ENCODE assay signal across 13 cellular contexts in genomic region chr12:56766535-56766934, GRCh38. TPM values are rescaled to one million over a fixed set of nuclear protein-coding genes. Genes with fewer than 3 reads are reported as not detected.
DNase-seq lines count a peak whose midpoint lies in the region; ATAC-seq, FAIRE-seq and TF ChIP-seq lines count a peak whose summit lies in the region.
"Had no signal": no experiment of that assay in that cellular context is flagged by ENCODE, and none has a peak within 500 bp of the region (broad histone marks: within the 10 kb centered on the region; RNA-seq: fewer than 3 reads in every experiment).

No MANE protein-coding gene starts in this region.

- POLR2A ChIA-PET in naive thymus-derived CD8-positive, alpha-beta T cell (lab: Charles Lee): no interaction called here

- H3K9me3 ChIP-seq in endodermal cell (ENCODE audit: control insufficient read depth, low read length): no peaks in the 10 kb centered on the region

- no peaks in the 10 kb centered on the region for H3K27me3 ChIP-seq in endodermal cell (ENCODE audit: control insufficient read depth, insufficient read depth, low read length, poor library complexity, severe bottlenecking)

- FAIRE-seq in frontal cortex (lab: Jason Lieb, UNC): no peak
- FAIRE-seq: bronchial epithelial cell, small intestine, urothelium cell line had no signal

- no peak overlapping the region for H3K27ac ChIP-seq in endodermal cell (ENCODE audit: low read depth, low read length)

- no peaks in the 10 kb centered on the region for H3K36me3 ChIP-seq in endodermal cell (ENCODE audit: control insufficient read depth, insufficient read depth, low read length)

- no peak for TF ChIP-seq CTCF in GM13976 (IDR thresholded peaks at IDR 0.05; ENCODE audit: borderline replicate concordance, control extremely low read depth, extremely low read depth, insufficient read depth, missing control alignments)
- TF ChIP-seq CTCF in endodermal cell (conservative IDR thresholded peaks at IDR 0.05): no peak

- no peaks in the 10 kb centered on the region for H3K4me1 ChIP-seq in endodermal cell (ENCODE audit: control insufficient read depth, insufficient read depth, low read length)

- no peak overlapping the region for H3K4me3 Mint-ChIP-seq in endodermal cell
- H3K4me3 Mint-ChIP-seq in naive thymus-derived CD8-positive, alpha-beta T cell: peak overlapping the region in 1 of 10 donors; percentile 21
- H3K4me3 Mint-ChIP-seq: activated CD4-positive, alpha-beta T cell treated with anti-CD3 and anti-CD28 coated beads, Interleukin-2, amount 10 ng/mL, durations not matched to agents 7 days and 5 days had no signal

- ATAC-seq in GM21390 (IDR thresholded peaks at IDR 0.05; ENCODE audit: unreplicated experiment) (peak; percentile 98), HG03196 (IDR thresholded peaks at IDR 0.05; ENCODE audit: unreplicated experiment) (peak; percentile 95)
- no peak for ATAC-seq in naive thymus-derived CD8-positive, alpha-beta T cell

- no peak overlapping the region for H3K9ac ChIP-seq in endodermal cell (ENCODE audit: extremely low read depth, low read length, poor library complexity, severe bottlenecking)

- WGBS in endodermal cell (ENCODE audit: insufficient coverage in 1 of 2, insufficient read length in 1 of 2), 2 experiments: 89 to 91% methylated on average over 6 of the region's 6 CpGs

- H3K27ac Mint-ChIP-seq in endodermal cell: no peak overlapping the region
- H3K27ac Mint-ChIP-seq in naive thymus-derived CD8-positive, alpha-beta T cell: peak overlapping the region in 1 of 10 donors; percentile 16
- H3K27ac Mint-ChIP-seq: activated CD4-positive, alpha-beta T cell treated with anti-CD3 and anti-CD28 coated beads, Interleukin-2, amount 10 ng/mL, durations not matched to agents 7 days and 5 days had no signal

- no peaks in the 10 kb centered on the region for H3K4me1 Mint-ChIP-seq in endodermal cell
- peaks cover 0 to 6% (median 0%) of the 10 kb centered on the region in 4 donors for H3K4me1 Mint-ChIP-seq in naive thymus-derived CD8-positive, alpha-beta T cell
- H3K4me1 Mint-ChIP-seq: activated CD4-positive, alpha-beta T cell treated with anti-CD3 and anti-CD28 coated beads, Interleukin-2, amount 10 ng/mL, durations not matched to agents 7 days and 5 days had no signal

- no peak overlapping the region for H3K4me3 ChIP-seq in endodermal cell (ENCODE audit: low read length)

- H3K27me3 Mint-ChIP-seq in endodermal cell (ENCODE audit: insufficient read depth): no peaks in the 10 kb centered on the region
- no peaks in the 10 kb centered on the region for H3K27me3 Mint-ChIP-seq in naive thymus-derived CD8-positive, alpha-beta T cell
- H3K27me3 Mint-ChIP-seq: activated CD4-positive, alpha-beta T cell treated with anti-CD3 and anti-CD28 coated beads, Interleukin-2, amount 10 ng/mL, durations not matched to agents 7 days and 5 days had no signal

- H3K9me3 Mint-ChIP-seq in endodermal cell: no peaks in the 10 kb centered on the region
- H3K9me3 Mint-ChIP-seq in naive thymus-derived CD8-positive, alpha-beta T cell: no peaks in the 10 kb centered on the region
- H3K9me3 Mint-ChIP-seq: activated CD4-positive, alpha-beta T cell treated with anti-CD3 and anti-CD28 coated beads, Interleukin-2, amount 10 ng/mL, durations not matched to agents 7 days and 5 days had no signal

- H3K36me3 Mint-ChIP-seq in endodermal cell (ENCODE audit: low read depth): no peaks in the 10 kb centered on the region
- H3K36me3 Mint-ChIP-seq in naive thymus-derived CD8-positive, alpha-beta T cell: no peaks in the 10 kb centered on the region

- in situ Hi-C loops in GM13976 (cut with MboI; ENCODE audit: low sequenced_read_pairs, unreplicated experiment): no loop called here

- DNase-seq in GM13976 (ENCODE audit: low spot score): peak; percentile 78
- DNase-seq in endodermal cell: peak; percentile 68
- no peak for DNase-seq in HuH-7 (ENCODE audit: low spot score)
- no peak for DNase-seq in naive thymus-derived CD8-positive, alpha-beta T cell
- DNase-seq in NCI-H1092 (lab: John Stamatoyannopoulos, UW): no peak
- DNase-seq in frontal cortex (ENCODE audit: low spot score in 2 of 2): no peak
- DNase-seq: activated CD4-positive, alpha-beta T cell treated with anti-CD3 and anti-CD28 coated beads, Interleukin-2, amount 10 ng/mL, durations not matched to agents 7 days and 5 days; NCI-H1092 treated with DMSO at 0.1 percent for 48 hours; small intestine had no signal

RNA-seq across cellular contexts. Expression of gene HSD17B6, which starts 3.4 kb away (rescaled TPM):
- total RNA-seq in endodermal cell (under 1 TPM; 0.57 to 0.89 TPM), frontal cortex (2.4 TPM)
- 3.2 TPM for polyA plus RNA-seq in endodermal cell (2013, experiment 1 of 2)
- 1.4 TPM for polyA plus RNA-seq in endodermal cell (2013, experiment 2 of 2)
- total RNA-seq in naive thymus-derived CD8-positive, alpha-beta T cell: 1 to 10 TPM; 1.2 to 1.3 TPM
- polyA plus RNA-seq in naive thymus-derived CD8-positive, alpha-beta T cell: 1 to 10 TPM in 2 of 3 donors, under 1 TPM in 1; 0.71 to 1.3 (median 1.1) TPM

RNA-seq across cellular contexts. Expression of gene PRIM1, which starts 14.4 kb away (rescaled TPM):
- total RNA-seq in endodermal cell (10 to 100 TPM; 34.8 to 44.2 TPM), frontal cortex (31.0 TPM)
- polyA plus RNA-seq in endodermal cell (2013, experiment 1 of 2): 50.0 TPM
- 46.0 TPM for polyA plus RNA-seq in endodermal cell (2013, experiment 2 of 2)
- 10 to 100 TPM; 26.3 to 26.7 TPM for total RNA-seq in naive thymus-derived CD8-positive, alpha-beta T cell
- polyA plus RNA-seq in naive thymus-derived CD8-positive, alpha-beta T cell: 10 to 100 TPM; 43.8 to 49.1 (median 45.8) TPM

RNA-seq across cellular contexts. Expression of gene NACA, which starts 41.4 kb away (rescaled TPM):
- total RNA-seq in endodermal cell (100 to 1,000 TPM; 817 to 958 TPM), frontal cortex (969 TPM)
- polyA plus RNA-seq in endodermal cell (2013, experiment 1 of 2): 1,626 TPM
- 1,491 TPM for polyA plus RNA-seq in endodermal cell (2013, experiment 2 of 2)
- total RNA-seq in naive thymus-derived CD8-positive, alpha-beta T cell: 1,000 to 10,000 TPM; 1,471 to 1,474 TPM
- polyA plus RNA-seq in naive thymus-derived CD8-positive, alpha-beta T cell: 1,000 to 10,000 TPM; 1,330 to 1,441 (median 1,344) TPM

Comparison
In these comparisons a context has a peak if more than half of its experiments do, and no peak if none do; other contexts are left out.
1. DNase-seq: peak in GM13976 (single experiment) and endodermal cell (single experiment); none in HuH-7 (single experiment), naive thymus-derived CD8-positive, alpha-beta T cell (0 of 10), NCI-H1092 (single experiment) and frontal cortex (0 of 2).
2. ATAC-seq: peak in GM21390 (single experiment) and HG03196 (single experiment); none in naive thymus-derived CD8-positive, alpha-beta T cell (0 of 2).